ENCODE assay signal across 9 cellular contexts in the genomic region with DNA sequence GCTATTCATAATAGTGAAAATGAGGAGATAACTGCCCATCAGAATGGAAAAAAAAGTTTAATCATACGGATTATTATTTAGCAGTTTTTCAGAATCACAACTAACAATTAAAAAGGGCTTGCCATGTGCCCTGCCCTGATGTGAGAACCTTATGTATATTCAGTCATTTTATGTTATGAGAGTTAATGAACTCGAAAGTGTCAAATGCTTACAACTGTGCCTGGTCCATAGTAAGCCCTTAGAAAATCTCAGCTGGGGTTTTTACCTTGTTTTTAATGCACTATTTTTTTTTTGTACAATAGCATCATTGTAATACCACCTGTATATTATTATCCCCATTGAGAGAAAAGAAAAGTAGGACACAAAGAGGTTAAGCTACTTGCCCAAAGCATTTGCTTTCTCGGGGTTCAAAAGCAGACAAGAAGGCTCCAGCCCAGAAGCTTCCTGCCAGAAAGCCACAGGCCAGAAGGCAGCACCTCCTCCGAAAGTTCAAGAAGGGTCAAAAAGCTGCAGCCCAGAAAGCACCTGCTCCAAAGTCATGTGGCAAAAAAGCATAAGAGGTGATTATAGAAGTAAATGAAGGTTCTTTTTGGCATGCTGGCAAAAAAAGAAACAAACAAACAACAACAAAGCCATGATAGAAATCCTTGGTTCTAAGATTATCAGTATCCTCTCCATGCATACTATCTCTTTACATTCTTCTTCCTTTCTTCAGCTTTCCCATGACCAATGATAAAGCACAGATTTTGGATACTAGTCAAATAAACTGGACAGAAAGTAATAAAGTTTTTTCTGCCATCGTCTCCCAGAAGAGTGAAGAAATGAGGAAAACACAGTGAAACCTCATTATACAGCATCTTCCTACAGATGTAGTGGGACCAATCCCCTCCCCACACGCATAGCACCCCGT.
DNase-seq lines count a peak whose midpoint lies in the region; ATAC-seq lines count a peak whose summit lies in the region.
"Had no signal": no experiment of that assay in that cellular context is flagged by ENCODE, and none has a peak within 500 bp of the region (broad histone marks: within the 10 kb centered on the region; RNA-seq: fewer than 3 reads in every experiment).

No MANE protein-coding gene starts in this region.

- peak; percentile 93 for ATAC-seq in GM18519 (IDR thresholded peaks at IDR 0.05; ENCODE audit: low FRiP score, unreplicated experiment)
- peak; percentile 96 for ATAC-seq in GM21528 (IDR thresholded peaks at IDR 0.05; ENCODE audit: low FRiP score, unreplicated experiment)
- peak; percentile 98 for ATAC-seq in HG03460 (IDR thresholded peaks at IDR 0.05; ENCODE audit: unreplicated experiment)

- DNase-seq in medulla oblongata (ENCODE audit: extremely low spot score) (peak; percentile 7), KBM-7 (no peak), SIG-M5 (lab: John Stamatoyannopoulos, UW) (no peak), dedifferentiated amniotic fluid mesenchymal stem cell (ENCODE audit: extremely low spot score) (no peak), SHP77 (lab: John Stamatoyannopoulos, UW) (no peak)
- DNase-seq: glutamatergic neuron had no signal

- in situ Hi-C loops in KBM-7 (cut with MboI; ENCODE audit: low pct_unique_long_range_greater_than_20kb, low sequenced_read_pairs) = no loop called here
